In genomic region chr13:27559714-27560113, GRCh38 we compare ENCODE assay signal across 15 cellular contexts.
"Had no signal": no experiment of that assay in that cellular context is flagged by ENCODE, and none has a peak within 500 bp of the region (broad histone marks: within the 10 kb centered on the region; RNA-seq: fewer than 3 reads in every experiment).

No MANE protein-coding gene starts in this region.

- H3K4me3 Mint-ChIP-seq: activated B cell treated with CpG ODN at 0.5 μM for 24 hours; activated naive CD8-positive, alpha-beta T cell treated with anti-CD3 and anti-CD28 coated beads for 36 hours; activated T-cell treated with anti-CD3 and anti-CD28 coated beads, Interleukin-2, amount 50 U/mL, for 4 hours; brain; neural progenitor cell had no signal

- H3K4me1 ChIP-seq: neural progenitor cell, psoas muscle, right lobe of liver, stomach had no signal

- H3K4me3 ChIP-seq: neural progenitor cell, psoas muscle, right lobe of liver, smooth muscle cell, stomach had no signal

- H3K9me3 Mint-ChIP-seq: activated B cell treated with CpG ODN at 0.5 μM for 24 hours; activated naive CD8-positive, alpha-beta T cell treated with anti-CD3 and anti-CD28 coated beads for 36 hours; activated T-cell treated with anti-CD3 and anti-CD28 coated beads, Interleukin-2, amount 50 U/mL, for 4 hours had no signal

- H3K27me3 Mint-ChIP-seq: activated B cell treated with CpG ODN at 0.5 μM for 24 hours; activated naive CD8-positive, alpha-beta T cell treated with anti-CD3 and anti-CD28 coated beads for 36 hours; brain had no signal

- H3K27me3 ChIP-seq: neural progenitor cell, right lobe of liver, stomach had no signal

- DNase-seq: activated B cell treated with CpG ODN at 0.5 μM for 24 hours; activated effector memory CD4-positive, alpha-beta T cell treated with anti-CD3 and anti-CD28 coated beads, Interleukin-2, amount 50 U/mL, for 16 hours; activated naive CD8-positive, alpha-beta T cell treated with anti-CD3 and anti-CD28 coated beads for 36 hours; activated T-cell treated with anti-CD3 and anti-CD28 coated beads, Interleukin-2, amount 50 U/mL, for 4 hours; amygdala; cortex of kidney; effector CD4-positive, alpha-beta T cell; head of caudate nucleus; psoas muscle; right lobe of liver; stomach had no signal

- H3K27ac ChIP-seq: epithelial cell of prostate, neural progenitor cell, psoas muscle, right lobe of liver, stomach had no signal

- H3K9me3 ChIP-seq: psoas muscle, right lobe of liver, stomach had no signal

- H3K4me1 Mint-ChIP-seq: activated B cell treated with CpG ODN at 0.5 μM for 24 hours; activated naive CD8-positive, alpha-beta T cell treated with anti-CD3 and anti-CD28 coated beads for 36 hours; brain had no signal

- H3K27ac Mint-ChIP-seq: activated B cell treated with CpG ODN at 0.5 μM for 24 hours; activated naive CD8-positive, alpha-beta T cell treated with anti-CD3 and anti-CD28 coated beads for 36 hours; brain; neural progenitor cell had no signal

- ATAC-seq: activated T-cell treated with anti-CD3 and anti-CD28 coated beads, Interleukin-2, amount 50 U/mL, for 4 hours; psoas muscle; right lobe of liver had no signal
